Comparison of ENCODE assay signal across 27 cellular contexts in genomic region chr15:99296386-99296785, GRCh38.
"Had no signal": no experiment of that assay in that cellular context is flagged by ENCODE, and none has a peak within 500 bp of the region (broad histone marks: within the 10 kb centered on the region; RNA-seq: fewer than 3 reads in every experiment).

No MANE protein-coding gene starts in this region.

- H3K4me1 ChIP-seq: foreskin keratinocyte, left lung had no signal

- H3K27me3 Mint-ChIP-seq: activated CD4-positive, alpha-beta T cell treated with anti-CD3 and anti-CD28 coated beads, Interleukin-2, amount 10 ng/mL, durations not matched to agents 7 days and 5 days; activated CD8-positive, alpha-beta memory T cell treated with anti-CD3 and anti-CD28 coated beads, Interleukin-2, amount 10 ng/mL, durations not matched to agents 7 days and 5 days; activated CD8-positive, alpha-beta T cell treated with anti-CD3 and anti-CD28 coated beads for 36 hours; activated naive CD4-positive, alpha-beta T cell treated with anti-CD3 and anti-CD28 coated beads, Interleukin-2, amount 50 U/mL, for 24 hours; naive B cell; stimulated activated naive B cell treated with anti-CD40 and anti-IgM and Interleukin-4, amounts not matched to agents 10 μg/mL and 1 μg/mL and 100 μg/mL, for 72 hours; type B pancreatic cell had no signal

- H3K27me3 ChIP-seq: brain microvascular endothelial cell, foreskin keratinocyte, hepatocyte, left lung, sigmoid colon had no signal

- H3K36me3 ChIP-seq: brain microvascular endothelial cell, left lung, sigmoid colon had no signal

- H3K27ac ChIP-seq: brain microvascular endothelial cell, foreskin keratinocyte, hepatocyte, left lung, VCaP had no signal

- H3K4me3 ChIP-seq: hepatocyte, left lung, lung, sigmoid colon, smooth muscle cell had no signal

- H3K4me1 Mint-ChIP-seq: activated naive CD4-positive, alpha-beta T cell treated with anti-CD3 and anti-CD28 coated beads, Interleukin-2, amount 50 U/mL, for 24 hours; immature natural killer cell had no signal

- H3K4me3 Mint-ChIP-seq: activated CD4-positive, alpha-beta T cell treated with anti-CD3 and anti-CD28 coated beads, Interleukin-2, amount 10 ng/mL, durations not matched to agents 7 days and 5 days; activated CD8-positive, alpha-beta memory T cell treated with anti-CD3 and anti-CD28 coated beads, Interleukin-2, amount 10 ng/mL, durations not matched to agents 7 days and 5 days; activated CD8-positive, alpha-beta T cell treated with anti-CD3 and anti-CD28 coated beads for 36 hours; activated naive CD4-positive, alpha-beta T cell treated with anti-CD3 and anti-CD28 coated beads, Interleukin-2, amount 50 U/mL, for 24 hours; immature natural killer cell; naive B cell; stimulated activated naive B cell treated with anti-CD40 and anti-IgM and Interleukin-4, amounts not matched to agents 10 μg/mL and 1 μg/mL and 100 μg/mL, for 72 hours; T-helper 2 cell treated with Interferon-gamma antibody and Interleukin-4, amounts not matched to agents 5 μg/mL and 100 μg/mL, for 36 hours; type B pancreatic cell had no signal

- DNase-seq: activated CD4-positive, alpha-beta T cell treated with anti-CD3 and anti-CD28 coated beads, Interleukin-2, amount 10 ng/mL, durations not matched to agents 7 days and 5 days; activated CD4-positive, CD25-positive, alpha-beta regulatory T cell treated with anti-CD3 and anti-CD28 coated beads, Interleukin-2, amount 50 U/mL, for 72 hours; activated CD8-positive, alpha-beta memory T cell treated with anti-CD3 and anti-CD28 coated beads, Interleukin-2, amount 10 ng/mL, durations not matched to agents 7 days and 5 days; activated CD8-positive, alpha-beta T cell treated with anti-CD3 and anti-CD28 coated beads for 36 hours; activated gamma-delta T cell treated with Interleukin-2 at 50 U/mL for 16 hours; anterior cingulate cortex; brain microvascular endothelial cell; caudate nucleus; dermis blood vessel endothelial cell; effector CD8-positive, alpha-beta T cell; erythroblast; foreskin keratinocyte; glutamatergic neuron; immature natural killer cell; left lung; naive B cell; occipital lobe; sigmoid colon; stimulated activated CD4-positive, alpha-beta T cell treated with anti-CD3 and anti-CD28 coated beads, Interleukin-15, amount 100 ng/mL, for 24 hours; stimulated activated naive B cell treated with anti-CD40 and anti-IgM and Interleukin-4, amounts not matched to agents 10 μg/mL and 1 μg/mL and 100 μg/mL, for 72 hours had no signal

- ATAC-seq: activated CD8-positive, alpha-beta memory T cell treated with anti-CD3 and anti-CD28 coated beads, Interleukin-2, amount 10 ng/mL, durations not matched to agents 7 days and 5 days; activated CD8-positive, alpha-beta T cell treated with anti-CD3 and anti-CD28 coated beads for 36 hours; foreskin keratinocyte; left lung; stimulated activated naive B cell treated with anti-CD40 and anti-IgM and Interleukin-4, amounts not matched to agents 10 μg/mL and 1 μg/mL and 100 μg/mL, for 72 hours had no signal

- H3K9me3 Mint-ChIP-seq: immature natural killer cell, type B pancreatic cell had no signal
